ENCODE assay signal across 26 cellular contexts in the genomic region with DNA sequence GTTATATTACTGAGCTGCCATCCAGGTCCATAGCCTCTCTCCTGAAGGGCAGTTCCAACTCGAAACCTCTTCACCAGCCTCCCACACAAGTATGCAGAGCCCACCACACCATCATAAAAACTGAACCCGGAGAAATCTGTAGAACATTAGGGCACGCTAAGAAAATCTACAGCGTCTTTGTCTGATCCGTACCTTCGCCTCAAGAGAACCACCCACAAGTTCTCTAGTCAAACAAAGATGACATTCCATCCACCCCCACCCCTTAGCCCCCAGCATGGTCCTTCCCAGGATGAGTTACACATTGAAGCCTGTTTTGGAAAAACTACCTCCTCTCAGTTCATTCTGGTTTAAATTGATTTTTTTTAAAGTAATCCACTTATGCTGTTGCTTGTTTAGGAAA.
"Had no signal": no experiment of that assay in that cellular context is flagged by ENCODE, and none has a peak within 500 bp of the region (broad histone marks: within the 10 kb centered on the region; RNA-seq: fewer than 3 reads in every experiment).

No MANE protein-coding gene starts in this region.

- H3K4me1 ChIP-seq: ascending aorta, gastroesophageal sphincter had no signal

- H3K4me2 ChIP-seq: neural progenitor cell had no signal

- H3K27me3 ChIP-seq: ascending aorta, gastroesophageal sphincter, neural progenitor cell, right atrium auricular region, thyroid gland had no signal

- ATAC-seq: activated CD4-positive, CD25-positive, alpha-beta regulatory T cell treated with anti-CD3 and anti-CD28 coated beads, Interleukin-2, amount 50 U/mL, for 24 hours; effector memory CD8-positive, alpha-beta T cell; gastroesophageal sphincter; naive thymus-derived CD8-positive, alpha-beta T cell; stimulated activated effector memory CD8-positive, alpha-beta T cell treated with anti-CD3 and anti-CD28 coated beads, Interleukin-12 subunit alpha, Interleukin-12 subunit beta, amount 100 ng/mL, for 72 hours had no signal

- H2AFZ ChIP-seq: neural progenitor cell had no signal

- H3K36me3 ChIP-seq: ascending aorta, gastroesophageal sphincter, neural progenitor cell, right atrium auricular region, thyroid gland had no signal

- H3K27ac ChIP-seq: ascending aorta, gastroesophageal sphincter, neural progenitor cell, right atrium auricular region, thyroid gland, VCaP had no signal

- H3K4me3 ChIP-seq: ascending aorta, gastroesophageal sphincter, neural progenitor cell, right atrium auricular region, thyroid gland had no signal

- DNase-seq: activated CD4-positive, alpha-beta T cell treated with anti-CD3 and anti-CD28 coated beads for 48 hours; activated CD4-positive, alpha-beta T cell treated with anti-CD3 and anti-CD28 coated beads, Interleukin-2, amount 50 U/mL, for 48 hours; activated CD8-positive, alpha-beta memory T cell treated with anti-CD3 and anti-CD28 coated beads, Interleukin-2, amount 50 U/mL, for 4 hours; activated gamma-delta T cell; activated naive CD4-positive, alpha-beta T cell treated with anti-CD3 and anti-CD28 coated beads, Interleukin-2, amount 10 ng/mL, durations not matched to agents 7 days and 5 days; activated naive CD8-positive, alpha-beta T cell treated with anti-CD3 and anti-CD28 coated beads, Interleukin-2, amount 10 ng/mL, durations not matched to agents 7 days and 5 days; activated T-cell treated with anti-CD3 and anti-CD28 coated beads, Interleukin-2, amount 50 U/mL, for 24 hours; cortex of kidney; effector memory CD8-positive, alpha-beta T cell; hippocampal formation; midbrain; naive thymus-derived CD8-positive, alpha-beta T cell; occipital lobe; stimulated activated CD4-positive, alpha-beta T cell treated with anti-CD3 and anti-CD28 coated beads, Interleukin-12 subunit alpha, Interleukin-12 subunit beta, amount 100 ng/mL, for 4 hours; stimulated activated CD4-positive, alpha-beta T cell treated with anti-CD3 and anti-CD28 coated beads, Interleukin-4, amount 100 ng/mL, for 24 hours; substantia nigra; T-helper 1 cell; thyroid gland had no signal

- FAIRE-seq: endothelial cell of umbilical vein had no signal

- H3K9me3 ChIP-seq: ascending aorta, thyroid gland had no signal
